Comparison of ENCODE assay signal across 2 cellular contexts in the genomic region with DNA sequence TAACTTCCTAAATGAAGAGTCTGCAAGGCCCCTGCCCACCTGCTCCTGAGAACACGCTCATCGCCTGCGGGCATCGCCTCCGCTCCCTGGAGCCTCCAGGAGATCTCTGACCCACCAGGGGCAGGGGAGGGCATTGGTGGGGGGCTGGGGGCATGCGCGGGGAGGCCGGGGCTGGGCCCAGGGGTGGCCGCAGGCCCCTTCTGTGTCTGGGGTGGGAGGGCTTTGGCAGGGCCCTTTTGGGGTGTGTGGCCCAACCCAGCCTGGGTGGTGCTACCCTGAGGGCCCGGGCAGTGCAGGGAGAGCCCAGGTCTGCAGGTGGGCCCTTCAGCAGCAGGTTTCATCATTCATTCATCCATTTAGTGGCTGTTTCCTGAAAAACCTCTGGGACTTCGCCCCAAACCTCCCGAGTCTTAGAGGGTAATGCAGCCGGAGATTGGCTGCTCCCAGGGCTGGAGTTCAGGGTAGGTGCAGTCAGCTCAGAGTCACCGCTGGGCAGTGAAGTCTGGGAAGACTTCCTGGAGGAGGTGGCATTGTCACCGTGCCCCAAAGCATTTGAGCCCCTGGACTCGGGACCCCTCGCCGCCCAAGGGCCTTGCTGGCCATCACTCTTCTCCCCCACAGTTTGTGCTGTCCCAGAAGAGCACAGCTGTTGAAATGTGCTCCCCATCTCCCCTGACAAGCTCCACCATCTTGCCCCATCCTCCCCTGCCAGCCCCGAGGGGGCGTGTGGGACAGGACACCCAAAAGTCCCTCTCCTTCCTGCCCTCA.
TF ChIP-seq lines count a peak whose summit lies in the region.

No MANE protein-coding gene starts in this region.

TF ChIP-seq in HCT116, 20 proteins besides CTCF, POLR2A, EP300 and RAD21 (continued from another document):
- TF ChIP-seq CEBPB (IDR thresholded peaks at IDR 0.05; ENCODE audit: low read depth): no peak
- TF ChIP-seq, protein P1, sequence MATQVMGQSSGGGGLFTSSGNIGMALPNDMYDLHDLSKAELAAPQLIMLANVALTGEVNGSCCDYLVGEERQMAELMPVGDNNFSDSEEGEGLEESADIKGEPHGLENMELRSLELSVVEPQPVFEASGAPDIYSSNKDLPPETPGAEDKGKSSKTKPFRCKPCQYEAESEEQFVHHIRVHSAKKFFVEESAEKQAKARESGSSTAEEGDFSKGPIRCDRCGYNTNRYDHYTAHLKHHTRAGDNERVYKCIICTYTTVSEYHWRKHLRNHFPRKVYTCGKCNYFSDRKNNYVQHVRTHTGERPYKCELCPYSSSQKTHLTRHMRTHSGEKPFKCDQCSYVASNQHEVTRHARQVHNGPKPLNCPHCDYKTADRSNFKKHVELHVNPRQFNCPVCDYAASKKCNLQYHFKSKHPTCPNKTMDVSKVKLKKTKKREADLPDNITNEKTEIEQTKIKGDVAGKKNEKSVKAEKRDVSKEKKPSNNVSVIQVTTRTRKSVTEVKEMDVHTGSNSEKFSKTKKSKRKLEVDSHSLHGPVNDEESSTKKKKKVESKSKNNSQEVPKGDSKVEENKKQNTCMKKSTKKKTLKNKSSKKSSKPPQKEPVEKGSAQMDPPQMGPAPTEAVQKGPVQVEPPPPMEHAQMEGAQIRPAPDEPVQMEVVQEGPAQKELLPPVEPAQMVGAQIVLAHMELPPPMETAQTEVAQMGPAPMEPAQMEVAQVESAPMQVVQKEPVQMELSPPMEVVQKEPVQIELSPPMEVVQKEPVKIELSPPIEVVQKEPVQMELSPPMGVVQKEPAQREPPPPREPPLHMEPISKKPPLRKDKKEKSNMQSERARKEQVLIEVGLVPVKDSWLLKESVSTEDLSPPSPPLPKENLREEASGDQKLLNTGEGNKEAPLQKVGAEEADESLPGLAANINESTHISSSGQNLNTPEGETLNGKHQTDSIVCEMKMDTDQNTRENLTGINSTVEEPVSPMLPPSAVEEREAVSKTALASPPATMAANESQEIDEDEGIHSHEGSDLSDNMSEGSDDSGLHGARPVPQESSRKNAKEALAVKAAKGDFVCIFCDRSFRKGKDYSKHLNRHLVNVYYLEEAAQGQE (IDR thresholded peaks at IDR 0.05; ENCODE audit: low read depth): no peak
- TF ChIP-seq, protein P2, sequence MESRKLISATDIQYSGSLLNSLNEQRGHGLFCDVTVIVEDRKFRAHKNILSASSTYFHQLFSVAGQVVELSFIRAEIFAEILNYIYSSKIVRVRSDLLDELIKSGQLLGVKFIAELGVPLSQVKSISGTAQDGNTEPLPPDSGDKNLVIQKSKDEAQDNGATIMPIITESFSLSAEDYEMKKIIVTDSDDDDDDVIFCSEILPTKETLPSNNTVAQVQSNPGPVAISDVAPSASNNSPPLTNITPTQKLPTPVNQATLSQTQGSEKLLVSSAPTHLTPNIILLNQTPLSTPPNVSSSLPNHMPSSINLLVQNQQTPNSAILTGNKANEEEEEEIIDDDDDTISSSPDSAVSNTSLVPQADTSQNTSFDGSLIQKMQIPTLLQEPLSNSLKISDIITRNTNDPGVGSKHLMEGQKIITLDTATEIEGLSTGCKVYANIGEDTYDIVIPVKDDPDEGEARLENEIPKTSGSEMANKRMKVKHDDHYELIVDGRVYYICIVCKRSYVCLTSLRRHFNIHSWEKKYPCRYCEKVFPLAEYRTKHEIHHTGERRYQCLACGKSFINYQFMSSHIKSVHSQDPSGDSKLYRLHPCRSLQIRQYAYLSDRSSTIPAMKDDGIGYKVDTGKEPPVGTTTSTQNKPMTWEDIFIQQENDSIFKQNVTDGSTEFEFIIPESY (IDR thresholded peaks at IDR 0.05; ENCODE audit: extremely low read depth, insufficient replicate concordance, low read length): no peak
- no peak for TF ChIP-seq YY1 (IDR thresholded peaks at IDR 0.05; ENCODE audit: extremely low read depth, insufficient replicate concordance, low read depth, low read length)
- no peak for TF ChIP-seq ELF1 (IDR thresholded peaks at IDR 0.05; ENCODE audit: borderline replicate concordance, low read depth)
- TF ChIP-seq ZNF274 (IDR thresholded peaks at IDR 0.05; ENCODE audit: low read depth, low read length): no peak
- TF ChIP-seq SRF (IDR thresholded peaks at IDR 0.05; ENCODE audit: low read depth): no peak
- TF ChIP-seq EZH2 (IDR thresholded peaks at IDR 0.05): no peak
- TF ChIP-seq SP1 (IDR thresholded peaks at IDR 0.05; ENCODE audit: low read depth): no peak
- no peak for TF ChIP-seq TCF7L2 (IDR thresholded peaks at IDR 0.05; ENCODE audit: borderline replicate concordance, extremely low read depth, insufficient read depth, insufficient read length)

TF ChIP-seq in K562, 482 proteins besides CTCF, POLR2A, EP300 and RAD21 (continued from another document):
- TF ChIP-seq, protein P3, sequence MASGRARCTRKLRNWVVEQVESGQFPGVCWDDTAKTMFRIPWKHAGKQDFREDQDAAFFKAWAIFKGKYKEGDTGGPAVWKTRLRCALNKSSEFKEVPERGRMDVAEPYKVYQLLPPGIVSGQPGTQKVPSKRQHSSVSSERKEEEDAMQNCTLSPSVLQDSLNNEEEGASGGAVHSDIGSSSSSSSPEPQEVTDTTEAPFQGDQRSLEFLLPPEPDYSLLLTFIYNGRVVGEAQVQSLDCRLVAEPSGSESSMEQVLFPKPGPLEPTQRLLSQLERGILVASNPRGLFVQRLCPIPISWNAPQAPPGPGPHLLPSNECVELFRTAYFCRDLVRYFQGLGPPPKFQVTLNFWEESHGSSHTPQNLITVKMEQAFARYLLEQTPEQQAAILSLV (tag; IDR thresholded peaks at IDR 0.05): no peak
- TF ChIP-seq, protein P4, sequence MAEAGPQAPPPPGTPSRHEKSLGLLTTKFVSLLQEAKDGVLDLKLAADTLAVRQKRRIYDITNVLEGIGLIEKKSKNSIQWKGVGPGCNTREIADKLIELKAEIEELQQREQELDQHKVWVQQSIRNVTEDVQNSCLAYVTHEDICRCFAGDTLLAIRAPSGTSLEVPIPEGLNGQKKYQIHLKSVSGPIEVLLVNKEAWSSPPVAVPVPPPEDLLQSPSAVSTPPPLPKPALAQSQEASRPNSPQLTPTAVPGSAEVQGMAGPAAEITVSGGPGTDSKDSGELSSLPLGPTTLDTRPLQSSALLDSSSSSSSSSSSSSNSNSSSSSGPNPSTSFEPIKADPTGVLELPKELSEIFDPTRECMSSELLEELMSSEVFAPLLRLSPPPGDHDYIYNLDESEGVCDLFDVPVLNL (CRISPR knock-in tag; IDR thresholded peaks at IDR 0.05; ENCODE audit: low read depth): no peak
